ENCODE assay signal across 9 cellular contexts in the genomic region with DNA sequence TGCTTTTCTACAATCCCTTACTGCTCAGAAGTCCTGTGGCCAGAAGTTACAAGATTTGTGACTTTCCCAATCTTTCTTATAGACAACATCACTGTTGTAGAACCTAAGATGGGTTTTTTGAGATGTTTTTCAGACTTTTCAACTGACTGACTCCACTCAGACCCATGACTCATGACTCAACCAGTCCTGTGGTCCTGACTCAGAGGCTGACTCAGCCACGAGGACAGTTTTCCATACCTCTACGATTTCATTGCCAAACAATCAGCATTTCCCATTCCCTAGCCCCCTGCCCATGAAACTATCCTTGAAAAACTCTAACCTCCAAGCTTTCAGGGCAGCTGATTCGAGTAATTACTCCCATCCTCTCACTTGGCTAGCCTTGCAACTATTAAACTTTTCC.
DNase-seq lines count a peak whose midpoint lies in the region; ATAC-seq, FAIRE-seq and TF ChIP-seq lines count a peak whose summit lies in the region.
"Had no signal": no experiment of that assay in that cellular context is flagged by ENCODE, and none has a peak within 500 bp of the region (broad histone marks: within the 10 kb centered on the region; RNA-seq: fewer than 3 reads in every experiment).

No MANE protein-coding gene starts in this region.

- no peaks in the 10 kb centered on the region for H3K27me3 Mint-ChIP-seq in activated T-cell treated with anti-CD3 and anti-CD28 coated beads, Interleukin-2, amount 50 U/mL, for 72 hours (ENCODE audit: low read depth)
- no peaks in the 10 kb centered on the region for H3K27me3 Mint-ChIP-seq in type B pancreatic cell
- H3K27me3 Mint-ChIP-seq in activated T-helper 1 cell treated with anti-CD3 and anti-CD28 coated beads, Interleukin-12 subunit alpha, Interleukin-12 subunit beta, Interleukin-2, Interleukin-4 antibody, amounts not matched to agents 30 ng/mL and 10 ng/mL and 1 ng/mL, durations not matched to agents 14 hours and 24 hours and 36 hours (ENCODE audit: insufficient read depth): peaks cover 4% of the 10 kb centered on the region

- H3K36me3 Mint-ChIP-seq in activated T-cell treated with anti-CD3 and anti-CD28 coated beads, Interleukin-2, amount 50 U/mL, for 72 hours (ENCODE audit: insufficient read depth in 2 of 2): no peaks in the 10 kb centered on the region
- H3K36me3 Mint-ChIP-seq in type B pancreatic cell: no peaks in the 10 kb centered on the region
- no peaks in the 10 kb centered on the region for H3K36me3 Mint-ChIP-seq in activated T-helper 1 cell treated with anti-CD3 and anti-CD28 coated beads, Interleukin-12 subunit alpha, Interleukin-12 subunit beta, Interleukin-2, Interleukin-4 antibody, amounts not matched to agents 30 ng/mL and 10 ng/mL and 1 ng/mL, durations not matched to agents 14 hours and 24 hours and 36 hours (ENCODE audit: low read depth)

- DNase-seq in A549 (ENCODE audit: low read depth in 1 of 2, low spot score in 1 of 2) (peak in 1 of 2 experiments; percentile 56), HCEC 1CT (peak; percentile 94), islet precursor cell (peak; percentile 89), type B pancreatic cell (ENCODE audit: extremely low spot score, unreplicated experiment) (no peak), NCI-H1048 (lab: John Stamatoyannopoulos, UW) (no peak)
- peak; percentile 3 to 12 for DNase-seq in activated T-cell treated with anti-CD3 and anti-CD28 coated beads, Interleukin-2, amount 50 U/mL, for 72 hours
- no peak for DNase-seq in activated T-helper 1 cell treated with anti-CD3 and anti-CD28 coated beads, Interleukin-12 subunit alpha, Interleukin-12 subunit beta, Interleukin-2, Interleukin-4 antibody, amounts not matched to agents 30 ng/mL and 10 ng/mL and 1 ng/mL, durations not matched to agents 14 hours and 24 hours and 36 hours (ENCODE audit: low spot score)

- H3K4me3 ChIP-seq in A549: no peak overlapping the region
- H3K4me3 ChIP-seq: GM23338 had no signal

- 0% methylated on average over 3 of the region's 3 CpGs for WGBS in A549 (ENCODE audit: missing lambda C conversion rate)

- CTCF ChIA-PET in A549 (lab: Yijun Ruan, JAX): no interaction called here

- H3K4me3 Mint-ChIP-seq in activated T-cell treated with anti-CD3 and anti-CD28 coated beads, Interleukin-2, amount 50 U/mL, for 72 hours: no peak overlapping the region
- H3K4me3 Mint-ChIP-seq in type B pancreatic cell: no peak overlapping the region
- H3K4me3 Mint-ChIP-seq in activated T-helper 1 cell treated with anti-CD3 and anti-CD28 coated beads, Interleukin-12 subunit alpha, Interleukin-12 subunit beta, Interleukin-2, Interleukin-4 antibody, amounts not matched to agents 30 ng/mL and 10 ng/mL and 1 ng/mL, durations not matched to agents 14 hours and 24 hours and 36 hours: no peak overlapping the region
- H3K4me3 Mint-ChIP-seq: GM23338 had no signal

- no peak overlapping the region for H3K27ac Mint-ChIP-seq in activated T-cell treated with anti-CD3 and anti-CD28 coated beads, Interleukin-2, amount 50 U/mL, for 72 hours
- H3K27ac Mint-ChIP-seq in type B pancreatic cell: no peak overlapping the region
- H3K27ac Mint-ChIP-seq in activated T-helper 1 cell treated with anti-CD3 and anti-CD28 coated beads, Interleukin-12 subunit alpha, Interleukin-12 subunit beta, Interleukin-2, Interleukin-4 antibody, amounts not matched to agents 30 ng/mL and 10 ng/mL and 1 ng/mL, durations not matched to agents 14 hours and 24 hours and 36 hours: no peak overlapping the region
- H3K27ac Mint-ChIP-seq: GM23338 had no signal

- no peak for FAIRE-seq in A549 (lab: Jason Lieb, UNC)

- no peak for TF ChIP-seq RAD21 in A549 (conservative IDR thresholded peaks at IDR 0.05 in 1 of 2, IDR thresholded peaks at IDR 0.05 in 1 of 2)

- H3K27ac ChIP-seq in A549: peak overlapping the region; percentile 50 to 62; a peak in 4 of 6 replicates

- H3K4me2 ChIP-seq in A549: no peak overlapping the region
- H3K4me2 ChIP-seq: GM23338 had no signal

- no peak for TF ChIP-seq EP300 in A549 (IDR thresholded peaks at IDR 0.05)

- TF ChIP-seq CTCF in A549 (IDR thresholded peaks at IDR 0.05): no peak
- TF ChIP-seq CTCF in type B pancreatic cell (conservative IDR thresholded peaks at IDR 0.05): no peak

- intact Hi-C loops in activated T-helper 1 cell treated with anti-CD3 and anti-CD28 coated beads, Interleukin-12 subunit alpha, Interleukin-12 subunit beta, Interleukin-2, Interleukin-4 antibody, amounts not matched to agents 30 ng/mL and 10 ng/mL and 1 ng/mL, durations not matched to agents 14 hours and 24 hours and 36 hours (cut with micrococcal nuclease): no loop called here

- POLR2A ChIA-PET in A549 (lab: Yijun Ruan, JAX): no interaction called here

- no peaks in the 10 kb centered on the region for H3K4me1 ChIP-seq in A549

- no peak for TF ChIP-seq POLR2A in A549 (IDR thresholded peaks at IDR 0.05; ENCODE audit: low read length)

- H3K9me3 Mint-ChIP-seq in activated T-cell treated with anti-CD3 and anti-CD28 coated beads, Interleukin-2, amount 50 U/mL, for 72 hours: peaks cover 4 to 9% of the 10 kb centered on the region in 2 donors
- peaks cover 13% of the 10 kb centered on the region for H3K9me3 Mint-ChIP-seq in type B pancreatic cell
- peaks cover 10% of the 10 kb centered on the region for H3K9me3 Mint-ChIP-seq in activated T-helper 1 cell treated with anti-CD3 and anti-CD28 coated beads, Interleukin-12 subunit alpha, Interleukin-12 subunit beta, Interleukin-2, Interleukin-4 antibody, amounts not matched to agents 30 ng/mL and 10 ng/mL and 1 ng/mL, durations not matched to agents 14 hours and 24 hours and 36 hours

- H3K4me1 Mint-ChIP-seq in activated T-cell treated with anti-CD3 and anti-CD28 coated beads, Interleukin-2, amount 50 U/mL, for 72 hours (ENCODE audit: low read depth): peaks cover 5% of the 10 kb centered on the region
- H3K4me1 Mint-ChIP-seq in type B pancreatic cell (ENCODE audit: unreplicated experiment): no peaks in the 10 kb centered on the region
- H3K4me1 Mint-ChIP-seq in activated T-helper 1 cell treated with anti-CD3 and anti-CD28 coated beads, Interleukin-12 subunit alpha, Interleukin-12 subunit beta, Interleukin-2, Interleukin-4 antibody, amounts not matched to agents 30 ng/mL and 10 ng/mL and 1 ng/mL, durations not matched to agents 14 hours and 24 hours and 36 hours (ENCODE audit: low read depth): no peaks in the 10 kb centered on the region
- H3K4me1 Mint-ChIP-seq: GM23338 had no signal

- ATAC-seq in A549 (peak; percentile 84 to 85), HG02870 (IDR thresholded peaks at IDR 0.05; ENCODE audit: unreplicated experiment) (no peak)
- ATAC-seq in activated T-cell treated with anti-CD3 and anti-CD28 coated beads, Interleukin-2, amount 50 U/mL, for 72 hours (replicated peaks in 1 of 2): peak; percentile 78
- ATAC-seq: GM23338 had no signal

- H3K9me3 ChIP-seq in A549: peaks cover 16% of the 10 kb centered on the region

TF ChIP-seq in A549, 52 proteins besides CTCF, POLR2A, EP300 and RAD21:
- TF ChIP-seq, protein P1, sequence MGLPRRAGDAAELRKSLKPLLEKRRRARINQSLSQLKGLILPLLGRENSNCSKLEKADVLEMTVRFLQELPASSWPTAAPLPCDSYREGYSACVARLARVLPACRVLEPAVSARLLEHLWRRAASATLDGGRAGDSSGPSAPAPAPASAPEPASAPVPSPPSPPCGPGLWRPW (IDR thresholded peaks at IDR 0.05): 0 out of 2 replicates have a peak, but pooled peaks have one; percentile 11
- TF ChIP-seq BHLHE40 (IDR thresholded peaks at IDR 0.05; ENCODE audit: low read depth, low read length) (no peak), FOSL2 (IDR thresholded peaks at IDR 0.05) (peak; percentile 54), FOSL2 (CRISPR knock-in tag; IDR thresholded peaks at IDR 0.05) (peak; percentile 89), ATOH8 (CRISPR knock-in tag; IDR thresholded peaks at IDR 0.05; ENCODE audit: low read depth) (no peak), POLR2AphosphoS2 (conservative IDR thresholded peaks at IDR 0.05; ENCODE audit: low read length) (no peak), JUNB (IDR thresholded peaks at IDR 0.05) (peak; percentile 60; the same call in 1 of the 2 replicates), SREBF2 (IDR thresholded peaks at IDR 0.05) (no peak), PBX3 (IDR thresholded peaks at IDR 0.05) (no peak), MAZ (IDR thresholded peaks at IDR 0.05; ENCODE audit: borderline replicate concordance, low read depth, low read length) (no peak), RNF2 (IDR thresholded peaks at IDR 0.05; ENCODE audit: borderline replicate concordance, low read depth) (no peak), CBX2 (IDR thresholded peaks at IDR 0.05; ENCODE audit: borderline replicate concordance, low read depth) (no peak)

Comparison
In these comparisons a context has a peak if more than half of its experiments do, and no peak if none do; other contexts are left out.
1. DNase-seq: peak in HCEC 1CT (single experiment), activated T-cell treated with anti-CD3 and anti-CD28 coated beads, Interleukin-2, amount 50 U/mL, for 72 hours (2 of 2) and islet precursor cell (single experiment); none in type B pancreatic cell (single experiment), NCI-H1048 (single experiment) and activated T-helper 1 cell treated with anti-CD3 and anti-CD28 coated beads, Interleukin-12 subunit alpha, Interleukin-12 subunit beta, Interleukin-2, Interleukin-4 antibody, amounts not matched to agents 30 ng/mL and 10 ng/mL and 1 ng/mL, durations not matched to agents 14 hours and 24 hours and 36 hours (single experiment).